In genomic region chr11:123510579-123510905, GRCh38 we compare ENCODE assay signal across 2 cellular contexts.
TF ChIP-seq lines count a peak whose summit lies in the region.

No MANE protein-coding gene starts in this region.

TF ChIP-seq in SK-N-SH, 30 proteins besides CTCF, POLR2A, EP300 and RAD21:
- TF ChIP-seq REST (IDR thresholded peaks at IDR 0.05; ENCODE audit: low read depth, low read length) (no peak), GATA2 (CRISPR knock-in tag; IDR thresholded peaks at IDR 0.05) (no peak), TCF12 (IDR thresholded peaks at IDR 0.05) (no peak), ELF1 (IDR thresholded peaks at IDR 0.05) (no peak)

TF ChIP-seq in H1, 55 proteins besides CTCF, POLR2A, EP300 and RAD21:
- TF ChIP-seq EZH2 (IDR thresholded peaks at IDR 0.05; ENCODE audit: low read depth, low read length, severe bottlenecking) (no peak), PHF8 (conservative IDR thresholded peaks at IDR 0.05; ENCODE audit: low read depth, low read length) (no peak), SRF (IDR thresholded peaks at IDR 0.05; ENCODE audit: low read depth, low read length) (no peak), CHD7 (IDR thresholded peaks at IDR 0.05; ENCODE audit: insufficient replicate concordance, low read length) (no peak), SP4 (IDR thresholded peaks at IDR 0.05; ENCODE audit: low read length) (no peak), CEBPB (IDR thresholded peaks at IDR 0.05; ENCODE audit: low read depth, low read length) (no peak), SUZ12 (IDR thresholded peaks at IDR 0.05; ENCODE audit: low read length) (no peak)
